Comparison of ENCODE assay signal across 1 cellular context in the genomic region with DNA sequence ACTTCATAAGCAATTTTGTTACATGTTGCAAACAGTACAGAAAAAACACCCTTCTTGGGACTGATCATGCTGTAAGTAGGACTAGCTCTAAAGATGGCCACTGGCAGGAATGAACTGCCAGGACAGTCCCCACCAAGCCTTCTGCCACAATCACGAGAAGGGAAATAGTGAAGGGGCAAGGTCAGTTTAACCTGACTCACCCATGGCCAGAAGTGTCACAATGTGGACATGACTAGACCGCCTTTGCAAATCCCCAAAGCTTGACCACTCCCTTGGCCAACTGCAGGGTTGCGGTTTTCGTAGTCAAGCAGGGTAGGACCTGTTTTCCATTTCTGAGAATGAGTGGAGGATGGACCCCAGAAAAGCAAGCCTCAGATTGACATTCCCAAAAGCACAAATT.
TF ChIP-seq lines count a peak whose summit lies in the region.

No MANE protein-coding gene starts in this region.

TF ChIP-seq in HepG2, 621 proteins besides CTCF, POLR2A, EP300 and RAD21:
- TF ChIP-seq HMG20A (CRISPR knock-in tag; IDR thresholded peaks at IDR 0.05; ENCODE audit: borderline replicate concordance) (no peak), ZNF768 (CRISPR knock-in tag; IDR thresholded peaks at IDR 0.05) (no peak), NAIF1 (CRISPR knock-in tag; IDR thresholded peaks at IDR 0.05; ENCODE audit: borderline replicate concordance) (no peak), KLF15 (CRISPR knock-in tag; IDR thresholded peaks at IDR 0.05; ENCODE audit: borderline replicate concordance) (no peak), ZNF883 (CRISPR knock-in tag; IDR thresholded peaks at IDR 0.05; ENCODE audit: not compliant biosample characterization) (no peak), RBM22 (optimal IDR thresholded peaks at IDR 0.05; ENCODE audit: low read length) (no peak), NKX3-1 (CRISPR knock-in tag; IDR thresholded peaks at IDR 0.05) (no peak), MIER3 (CRISPR knock-in tag; IDR thresholded peaks at IDR 0.05; ENCODE audit: borderline replicate concordance) (no peak), PAF1 (CRISPR knock-in tag; IDR thresholded peaks at IDR 0.05) (no peak), PHF20 (CRISPR knock-in tag; IDR thresholded peaks at IDR 0.05) (no peak), GATA4 (IDR thresholded peaks at IDR 0.05; ENCODE audit: borderline replicate concordance, low read depth) (no peak), ZNF788 (CRISPR knock-in tag; IDR thresholded peaks at IDR 0.05; ENCODE audit: borderline replicate concordance) (no peak), CENPT (CRISPR knock-in tag; IDR thresholded peaks at IDR 0.05; ENCODE audit: low read depth) (no peak), LCORL (IDR thresholded peaks at IDR 0.05) (no peak), LCORL (CRISPR knock-in tag; IDR thresholded peaks at IDR 0.05) (no peak)
- TF ChIP-seq, protein P1, sequence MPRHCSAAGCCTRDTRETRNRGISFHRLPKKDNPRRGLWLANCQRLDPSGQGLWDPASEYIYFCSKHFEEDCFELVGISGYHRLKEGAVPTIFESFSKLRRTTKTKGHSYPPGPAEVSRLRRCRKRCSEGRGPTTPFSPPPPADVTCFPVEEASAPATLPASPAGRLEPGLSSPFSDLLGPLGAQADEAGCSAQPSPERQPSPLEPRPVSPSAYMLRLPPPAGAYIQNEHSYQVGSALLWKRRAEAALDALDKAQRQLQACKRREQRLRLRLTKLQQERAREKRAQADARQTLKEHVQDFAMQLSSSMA (CRISPR knock-in tag; IDR thresholded peaks at IDR 0.05) = no peak
- TF ChIP-seq, protein P2, sequence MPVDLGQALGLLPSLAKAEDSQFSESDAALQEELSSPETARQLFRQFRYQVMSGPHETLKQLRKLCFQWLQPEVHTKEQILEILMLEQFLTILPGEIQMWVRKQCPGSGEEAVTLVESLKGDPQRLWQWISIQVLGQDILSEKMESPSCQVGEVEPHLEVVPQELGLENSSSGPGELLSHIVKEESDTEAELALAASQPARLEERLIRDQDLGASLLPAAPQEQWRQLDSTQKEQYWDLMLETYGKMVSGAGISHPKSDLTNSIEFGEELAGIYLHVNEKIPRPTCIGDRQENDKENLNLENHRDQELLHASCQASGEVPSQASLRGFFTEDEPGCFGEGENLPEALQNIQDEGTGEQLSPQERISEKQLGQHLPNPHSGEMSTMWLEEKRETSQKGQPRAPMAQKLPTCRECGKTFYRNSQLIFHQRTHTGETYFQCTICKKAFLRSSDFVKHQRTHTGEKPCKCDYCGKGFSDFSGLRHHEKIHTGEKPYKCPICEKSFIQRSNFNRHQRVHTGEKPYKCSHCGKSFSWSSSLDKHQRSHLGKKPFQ (CRISPR knock-in tag; IDR thresholded peaks at IDR 0.05; ENCODE audit: insufficient replicate concordance) = no peak
- TF ChIP-seq, protein P3, sequence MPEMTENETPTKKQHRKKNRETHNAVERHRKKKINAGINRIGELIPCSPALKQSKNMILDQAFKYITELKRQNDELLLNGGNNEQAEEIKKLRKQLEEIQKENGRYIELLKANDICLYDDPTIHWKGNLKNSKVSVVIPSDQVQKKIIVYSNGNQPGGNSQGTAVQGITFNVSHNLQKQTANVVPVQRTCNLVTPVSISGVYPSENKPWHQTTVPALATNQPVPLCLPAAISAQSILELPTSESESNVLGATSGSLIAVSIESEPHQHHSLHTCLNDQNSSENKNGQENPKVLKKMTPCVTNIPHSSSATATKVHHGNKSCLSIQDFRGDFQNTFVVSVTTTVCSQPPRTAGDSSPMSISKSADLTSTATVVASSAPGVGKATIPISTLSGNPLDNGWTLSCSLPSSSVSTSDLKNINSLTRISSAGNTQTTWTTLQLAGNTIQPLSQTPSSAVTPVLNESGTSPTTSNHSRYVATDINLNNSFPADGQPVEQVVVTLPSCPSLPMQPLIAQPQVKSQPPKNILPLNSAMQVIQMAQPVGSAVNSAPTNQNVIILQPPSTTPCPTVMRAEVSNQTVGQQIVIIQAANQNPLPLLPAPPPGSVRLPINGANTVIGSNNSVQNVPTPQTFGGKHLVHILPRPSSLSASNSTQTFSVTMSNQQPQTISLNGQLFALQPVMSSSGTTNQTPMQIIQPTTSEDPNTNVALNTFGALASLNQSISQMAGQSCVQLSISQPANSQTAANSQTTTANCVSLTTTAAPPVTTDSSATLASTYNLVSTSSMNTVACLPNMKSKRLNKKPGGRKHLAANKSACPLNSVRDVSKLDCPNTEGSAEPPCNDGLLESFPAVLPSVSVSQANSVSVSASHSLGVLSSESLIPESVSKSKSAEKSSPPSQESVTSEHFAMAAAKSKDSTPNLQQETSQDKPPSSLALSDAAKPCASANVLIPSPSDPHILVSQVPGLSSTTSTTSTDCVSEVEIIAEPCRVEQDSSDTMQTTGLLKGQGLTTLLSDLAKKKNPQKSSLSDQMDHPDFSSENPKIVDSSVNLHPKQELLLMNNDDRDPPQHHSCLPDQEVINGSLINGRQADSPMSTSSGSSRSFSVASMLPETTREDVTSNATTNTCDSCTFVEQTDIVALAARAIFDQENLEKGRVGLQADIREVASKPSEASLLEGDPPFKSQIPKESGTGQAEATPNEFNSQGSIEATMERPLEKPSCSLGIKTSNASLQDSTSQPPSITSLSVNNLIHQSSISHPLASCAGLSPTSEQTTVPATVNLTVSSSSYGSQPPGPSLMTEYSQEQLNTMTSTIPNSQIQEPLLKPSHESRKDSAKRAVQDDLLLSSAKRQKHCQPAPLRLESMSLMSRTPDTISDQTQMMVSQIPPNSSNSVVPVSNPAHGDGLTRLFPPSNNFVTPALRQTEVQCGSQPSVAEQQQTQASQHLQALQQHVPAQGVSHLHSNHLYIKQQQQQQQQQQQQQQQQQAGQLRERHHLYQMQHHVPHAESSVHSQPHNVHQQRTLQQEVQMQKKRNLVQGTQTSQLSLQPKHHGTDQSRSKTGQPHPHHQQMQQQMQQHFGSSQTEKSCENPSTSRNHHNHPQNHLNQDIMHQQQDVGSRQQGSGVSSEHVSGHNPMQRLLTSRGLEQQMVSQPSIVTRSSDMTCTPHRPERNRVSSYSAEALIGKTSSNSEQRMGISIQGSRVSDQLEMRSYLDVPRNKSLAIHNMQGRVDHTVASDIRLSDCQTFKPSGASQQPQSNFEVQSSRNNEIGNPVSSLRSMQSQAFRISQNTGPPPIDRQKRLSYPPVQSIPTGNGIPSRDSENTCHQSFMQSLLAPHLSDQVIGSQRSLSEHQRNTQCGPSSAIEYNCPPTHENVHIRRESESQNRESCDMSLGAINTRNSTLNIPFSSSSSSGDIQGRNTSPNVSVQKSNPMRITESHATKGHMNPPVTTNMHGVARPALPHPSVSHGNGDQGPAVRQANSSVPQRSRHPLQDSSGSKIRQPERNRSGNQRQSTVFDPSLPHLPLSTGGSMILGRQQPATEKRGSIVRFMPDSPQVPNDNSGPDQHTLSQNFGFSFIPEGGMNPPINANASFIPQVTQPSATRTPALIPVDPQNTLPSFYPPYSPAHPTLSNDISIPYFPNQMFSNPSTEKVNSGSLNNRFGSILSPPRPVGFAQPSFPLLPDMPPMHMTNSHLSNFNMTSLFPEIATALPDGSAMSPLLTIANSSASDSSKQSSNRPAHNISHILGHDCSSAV (CRISPR knock-in tag; IDR thresholded peaks at IDR 0.05; ENCODE audit: borderline replicate concordance) = no peak
